Comparison of ENCODE assay signal across 17 cellular contexts in the genomic region with DNA sequence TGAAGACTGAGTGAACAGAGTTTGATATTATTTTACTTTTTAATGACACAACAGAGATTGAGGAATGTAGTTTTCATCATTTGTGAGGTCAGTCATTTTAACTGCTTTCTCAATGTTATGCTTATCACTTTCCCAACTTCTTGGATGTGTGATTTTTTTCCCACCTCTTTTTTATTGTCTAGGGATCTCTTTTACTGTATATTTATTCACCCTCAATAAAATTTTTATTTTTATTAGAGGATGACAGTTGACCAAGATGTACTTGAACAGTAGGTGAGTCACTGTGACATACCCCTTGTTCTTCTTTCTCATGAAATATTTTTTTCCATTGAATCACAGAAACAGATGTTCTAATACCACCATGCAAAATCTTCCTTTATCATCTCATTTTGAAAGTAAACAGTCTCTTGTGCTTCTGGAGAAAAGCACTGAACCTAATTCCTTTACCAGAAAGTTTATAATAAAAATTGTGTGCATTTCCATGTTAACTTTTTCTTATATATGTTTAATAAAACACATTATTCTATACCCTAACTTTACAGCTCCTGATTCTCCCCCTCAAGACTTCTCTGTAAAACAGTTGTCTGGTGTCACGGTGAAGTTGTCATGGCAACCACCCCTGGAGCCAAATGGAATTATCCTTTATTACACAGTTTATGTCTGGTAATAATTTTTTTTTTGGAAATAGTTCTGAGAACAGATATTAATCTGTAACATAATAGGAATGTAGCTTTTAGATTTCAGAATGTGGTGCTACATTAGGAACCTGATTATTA.
DNase-seq lines count a peak whose midpoint lies in the region; ATAC-seq and TF ChIP-seq lines count a peak whose summit lies in the region.
"Had no signal": no experiment of that assay in that cellular context is flagged by ENCODE, and none has a peak within 500 bp of the region (broad histone marks: within the 10 kb centered on the region; RNA-seq: fewer than 3 reads in every experiment).

No MANE protein-coding gene starts in this region.

- H3K27me3 Mint-ChIP-seq in activated T-helper 17 cell treated with anti-CD3 and anti-CD28 coated beads, Interleukin-2, amount 50 U/mL, for 72 hours: no peaks in the 10 kb centered on the region
- H3K27me3 Mint-ChIP-seq: activated naive CD4-positive, alpha-beta T cell treated with anti-CD3 and anti-CD28 coated beads, Interleukin-2, amount 50 U/mL, for 24 hours; CD4-positive, CD25-positive, alpha-beta regulatory T cell had no signal

- H3K36me3 ChIP-seq in H7 (replicated peaks; ENCODE audit: control insufficient read depth, insufficient read depth, low read length): no peaks in the 10 kb centered on the region
- H3K36me3 ChIP-seq: gastroesophageal sphincter had no signal

- H3K27me3 ChIP-seq in AG04450 (ENCODE audit: control insufficient read depth, insufficient read depth, low read length): no peaks in the 10 kb centered on the region
- H3K27me3 ChIP-seq in H7 (ENCODE audit: control insufficient read depth, insufficient read depth, low read length): no peaks in the 10 kb centered on the region
- H3K27me3 ChIP-seq: gastroesophageal sphincter had no signal

- no peak overlapping the region for H3K27ac ChIP-seq in AG04450 (ENCODE audit: low read depth, low read length)
- peak overlapping the region; percentile 34 for H3K27ac ChIP-seq in VCaP
- H3K27ac ChIP-seq: coronary artery, gastroesophageal sphincter, KMS-11 had no signal

- no peak for ATAC-seq in activated T-helper 17 cell treated with anti-CD3 and anti-CD28 coated beads, Interleukin-2, amount 50 U/mL, for 72 hours (replicated peaks)
- ATAC-seq: gastroesophageal sphincter, sciatic nerve had no signal

- H3K4me3 ChIP-seq in AG04450 (ENCODE audit: low read depth, low read length) (no peak overlapping the region), H7 (ENCODE audit: insufficient read depth, low read depth, low read length) (no peak overlapping the region)
- H3K4me3 ChIP-seq: coronary artery, gastroesophageal sphincter had no signal

- H3K4me1 Mint-ChIP-seq in activated T-helper 17 cell treated with anti-CD3 and anti-CD28 coated beads, Interleukin-2, amount 50 U/mL, for 72 hours: no peaks in the 10 kb centered on the region
- H3K4me1 Mint-ChIP-seq: activated naive CD4-positive, alpha-beta T cell treated with anti-CD3 and anti-CD28 coated beads, Interleukin-2, amount 50 U/mL, for 24 hours; CD4-positive, CD25-positive, alpha-beta regulatory T cell; naive B cell had no signal

- H3K9me3 Mint-ChIP-seq in activated T-helper 17 cell treated with anti-CD3 and anti-CD28 coated beads, Interleukin-2, amount 50 U/mL, for 72 hours: no peaks in the 10 kb centered on the region
- H3K9me3 Mint-ChIP-seq: activated naive CD4-positive, alpha-beta T cell treated with anti-CD3 and anti-CD28 coated beads, Interleukin-2, amount 50 U/mL, for 24 hours had no signal

- TF ChIP-seq CTCF in AG04450 (IDR thresholded peaks at IDR 0.05; ENCODE audit: low read depth, low read length) (no peak), VCaP (conservative IDR thresholded peaks at IDR 0.05) (no peak)

- POLR2A ChIA-PET in AG04450 (lab: Yijun Ruan, JAX): no interaction called here

- peak; percentile 20 for DNase-seq in AG04450 (ENCODE audit: low read depth, low spot score)
- DNase-seq in HCEC 1CT: peak; percentile 95
- DNase-seq in glomerular visceral epithelial cell (ENCODE audit: extremely low spot score): peak; percentile 19
- DNase-seq in H7: no peak
- no peak for DNase-seq in kidney glomerular epithelial cell (lab: John Stamatoyannopoulos, UW)
- no peak for DNase-seq in DMS153 treated with DMSO at 0.1 percent for 48 hours (lab: John Stamatoyannopoulos, UW; ENCODE audit: unreplicated experiment)
- DNase-seq: CD4-positive, CD25-positive, alpha-beta regulatory T cell; naive B cell; NCI-H226; RPMI8226 had no signal

- H3K27ac Mint-ChIP-seq in activated T-helper 17 cell treated with anti-CD3 and anti-CD28 coated beads, Interleukin-2, amount 50 U/mL, for 72 hours: no peak overlapping the region
- H3K27ac Mint-ChIP-seq: activated naive CD4-positive, alpha-beta T cell treated with anti-CD3 and anti-CD28 coated beads, Interleukin-2, amount 50 U/mL, for 24 hours; CD4-positive, CD25-positive, alpha-beta regulatory T cell; naive B cell had no signal

- CTCF ChIA-PET in AG04450 (lab: Charles Lee): no interaction called here

- no peaks in the 10 kb centered on the region for H3K36me3 Mint-ChIP-seq in activated T-helper 17 cell treated with anti-CD3 and anti-CD28 coated beads, Interleukin-2, amount 50 U/mL, for 72 hours (ENCODE audit: low read depth)
- H3K36me3 Mint-ChIP-seq: activated naive CD4-positive, alpha-beta T cell treated with anti-CD3 and anti-CD28 coated beads, Interleukin-2, amount 50 U/mL, for 24 hours; CD4-positive, CD25-positive, alpha-beta regulatory T cell; naive B cell had no signal

- peaks cover 10% of the 10 kb centered on the region for H3K9me3 ChIP-seq in AG04450 (ENCODE audit: control insufficient read depth, insufficient read depth, low read length)
- H3K9me3 ChIP-seq: gastroesophageal sphincter had no signal

- H3K4me3 Mint-ChIP-seq in activated T-helper 17 cell treated with anti-CD3 and anti-CD28 coated beads, Interleukin-2, amount 50 U/mL, for 72 hours: no peak overlapping the region
- H3K4me3 Mint-ChIP-seq: activated naive CD4-positive, alpha-beta T cell treated with anti-CD3 and anti-CD28 coated beads, Interleukin-2, amount 50 U/mL, for 24 hours; CD4-positive, CD25-positive, alpha-beta regulatory T cell; naive B cell had no signal

Comparison
In these comparisons a context has a peak if more than half of its experiments do, and no peak if none do; other contexts are left out.
1. DNase-seq: peak in AG04450 (single experiment), HCEC 1CT (single experiment) and glomerular visceral epithelial cell (single experiment); none in H7 (single experiment), kidney glomerular epithelial cell (single experiment) and DMS153 treated with DMSO at 0.1 percent for 48 hours (single experiment).